Comparison of ENCODE assay signal across 1 cellular context in the genomic region with DNA sequence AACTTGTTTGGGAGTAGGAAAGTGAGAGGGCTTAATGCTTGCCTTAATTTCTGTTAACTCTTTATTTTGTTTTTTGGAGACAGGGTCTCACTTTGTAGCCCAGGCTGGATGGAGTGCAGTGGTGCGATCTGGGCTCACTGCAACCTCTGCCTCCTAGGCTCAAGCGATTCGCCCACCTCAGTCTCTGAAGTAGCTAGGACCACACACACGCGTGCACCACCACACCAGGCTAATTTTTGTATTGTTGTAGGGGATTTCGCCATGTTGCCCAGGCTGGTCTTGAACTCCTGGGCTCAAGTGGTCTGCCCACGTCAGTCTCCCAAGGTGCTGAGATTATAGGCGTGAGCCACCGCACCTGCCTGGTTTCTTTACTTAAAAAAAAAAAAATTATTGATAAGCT.
TF ChIP-seq lines count a peak whose summit lies in the region.

No MANE protein-coding gene starts in this region.

TF ChIP-seq in HCT116, 20 proteins besides CTCF, POLR2A, EP300 and RAD21 (continued from another document):
- TF ChIP-seq ZBTB33 (IDR thresholded peaks at IDR 0.05; ENCODE audit: extremely low read depth, insufficient replicate concordance, low read length) (no peak), FOSL1 (IDR thresholded peaks at IDR 0.05; ENCODE audit: low read depth) (no peak), YY1 (IDR thresholded peaks at IDR 0.05; ENCODE audit: extremely low read depth, insufficient replicate concordance, low read depth, low read length) (no peak), ELF1 (IDR thresholded peaks at IDR 0.05; ENCODE audit: borderline replicate concordance, low read depth) (no peak)
